Comparison of ENCODE assay signal across 10 cellular contexts in genomic region chr15:93026359-93026758, GRCh38.
DNase-seq lines count a peak whose midpoint lies in the region; ATAC-seq and TF ChIP-seq lines count a peak whose summit lies in the region.
"Had no signal": no experiment of that assay in that cellular context is flagged by ENCODE, and none has a peak within 500 bp of the region (broad histone marks: within the 10 kb centered on the region; RNA-seq: fewer than 3 reads in every experiment).

No MANE protein-coding gene starts in this region.

- no peak overlapping the region for H3K4me3 ChIP-seq in CD8-positive, alpha-beta memory T cell (ENCODE audit: low read length)
- H3K4me3 ChIP-seq in esophagus muscularis mucosa (no peak overlapping the region), gastrocnemius medialis (no peak overlapping the region)

- H3K36me3 Mint-ChIP-seq in CD8-positive, alpha-beta memory T cell, result peaks cover 10 to 67% (median 33%) of the 10 kb centered on the region in 3 donors
- H3K36me3 Mint-ChIP-seq in T-cell, result peaks cover 53% of the 10 kb centered on the region

- no peaks in the 10 kb centered on the region for H3K27me3 ChIP-seq in CD8-positive, alpha-beta memory T cell (ENCODE audit: insufficient read depth, low read length, poor library complexity, severe bottlenecking)
- H3K27me3 ChIP-seq in esophagus muscularis mucosa (peaks cover 0 to 5% (median 0%) of the 10 kb centered on the region in 4 donors), gastrocnemius medialis (no peaks in the 10 kb centered on the region)

- peaks cover 29% of the 10 kb centered on the region for H3K4me1 ChIP-seq in CD8-positive, alpha-beta memory T cell (ENCODE audit: insufficient read depth, low read length)
- peaks cover 53 to 72% (median 59%) of the 10 kb centered on the region in 4 donors for H3K4me1 ChIP-seq in esophagus muscularis mucosa
- peaks cover 59 to 61% of the 10 kb centered on the region in 2 donors for H3K4me1 ChIP-seq in gastrocnemius medialis

- CTCF ChIA-PET in CD8-positive, alpha-beta memory T cell (lab: Charles Lee), result interaction anchor here (0.8 kb wide), 1 partner anchor 9 kb away, joined by 3 read pairs; no protein-coding TSS in a partner anchor
- CTCF ChIA-PET in T-cell (lab: Charles Lee), result interaction anchor here in 1 of 2 donors (0.6 kb wide), 1 partner anchor 939 kb away, joined by 3 read pairs; no protein-coding TSS in a partner anchor

- ATAC-seq in T-cell (replicated peaks in 1 of 4) (no peak), gastrocnemius medialis (no peak)

- H3K4me3 Mint-ChIP-seq in CD8-positive, alpha-beta memory T cell, result peak overlapping the region in 1 of 7 donors; percentile 12
- H3K4me3 Mint-ChIP-seq in T-cell, result no peak overlapping the region

- DNase-seq in CD8-positive, alpha-beta memory T cell, result no peak
- DNase-seq in T-cell (no peak), esophagus muscularis mucosa (ENCODE audit: extremely low spot score) (no peak), gastrocnemius medialis (peak in 1 of 2 donors; percentile 37), NCI-H774 (lab: John Stamatoyannopoulos, UW) (no peak), ecto neural progenitor cell (ENCODE audit: low spot score) (no peak), hypothalamus (lab: John Stamatoyannopoulos, UW) (no peak)
- DNase-seq: cortex of kidney; DMS 273 treated with DMSO at 0.1 percent for 48 hours; NK-92 treated with Interleukin-12 subunit alpha and Interleukin-12 subunit beta, amount 100 ng/mL, for 24 hours had no signal

- TF ChIP-seq CTCF in esophagus muscularis mucosa (IDR thresholded peaks at IDR 0.05) (no peak), gastrocnemius medialis (IDR thresholded peaks at IDR 0.05 in 4 of 5, conservative IDR thresholded peaks at IDR 0.05 in 1 of 5) (no peak)

- H3K4me1 Mint-ChIP-seq in CD8-positive, alpha-beta memory T cell, result peaks cover 56 to 77% (median 71%) of the 10 kb centered on the region in 3 donors
- H3K4me1 Mint-ChIP-seq in T-cell, result peaks cover 61 to 63% (median 63%) of the 10 kb centered on the region in 3 donors

- peak overlapping the region in 7 of 8 donors; percentile 26 to 90 (median 61) for H3K27ac Mint-ChIP-seq in CD8-positive, alpha-beta memory T cell
- peak overlapping the region; percentile 48 to 84 for H3K27ac Mint-ChIP-seq in T-cell

- POLR2A ChIA-PET in CD8-positive, alpha-beta memory T cell (lab: Charles Lee), result interaction anchor here (0.6 kb wide), 1 partner anchor 9 kb away, joined by 3 read pairs; no protein-coding TSS in a partner anchor
- POLR2A ChIA-PET in T-cell (lab: Charles Lee), result no interaction called here

- in situ Hi-C loops in gastrocnemius medialis (cut with MboI; ENCODE audit: low sequenced_read_pairs in 4 of 4), result loop anchor here in 3 of 4 donors (5.0 to 25.0 kb wide), 3 partner anchors 961 to 1286 kb away; no protein-coding TSS in a partner anchor

- H3K36me3 ChIP-seq in CD8-positive, alpha-beta memory T cell (ENCODE audit: insufficient read depth, low read length), result peaks cover 49% of the 10 kb centered on the region
- H3K36me3 ChIP-seq in esophagus muscularis mucosa (peaks cover 28 to 55% (median 48%) of the 10 kb centered on the region in 4 donors), gastrocnemius medialis (peaks cover 0 to 45% of the 10 kb centered on the region in 2 donors)

- TF ChIP-seq POLR2A in esophagus muscularis mucosa (IDR thresholded peaks at IDR 0.05; ENCODE audit: low read depth), result no peak
- no peak for TF ChIP-seq POLR2A in gastrocnemius medialis (IDR thresholded peaks at IDR 0.05)

- intact Hi-C loops in esophagus muscularis mucosa (cut with DNase I), result loop anchor here (5.0 kb wide), 1 partner anchor 229 kb away; no protein-coding TSS in a partner anchor
- intact Hi-C loops in gastrocnemius medialis (cut with DNase I; ENCODE audit: low total_unique reads), result no loop called here

- no peak overlapping the region for H3K27ac ChIP-seq in CD8-positive, alpha-beta memory T cell (ENCODE audit: low read depth, low read length)
- H3K27ac ChIP-seq in esophagus muscularis mucosa (replicated peaks in 1 of 4) (peak overlapping the region; percentile 84 to 91 (median 89)), gastrocnemius medialis (peak overlapping the region; percentile 89 to 94 (median 91))

- no peaks in the 10 kb centered on the region for H3K9me3 Mint-ChIP-seq in CD8-positive, alpha-beta memory T cell
- no peaks in the 10 kb centered on the region for H3K9me3 Mint-ChIP-seq in T-cell

- TF ChIP-seq EP300 in esophagus muscularis mucosa (IDR thresholded peaks at IDR 0.05), result no peak

- no peaks in the 10 kb centered on the region for H3K9me3 ChIP-seq in CD8-positive, alpha-beta memory T cell (ENCODE audit: low read length)
- H3K9me3 ChIP-seq in esophagus muscularis mucosa (no peaks in the 10 kb centered on the region), gastrocnemius medialis (no peaks in the 10 kb centered on the region)

- peaks cover 0 to 2% of the 10 kb centered on the region in 2 donors for H3K27me3 Mint-ChIP-seq in CD8-positive, alpha-beta memory T cell
- no peaks in the 10 kb centered on the region for H3K27me3 Mint-ChIP-seq in T-cell

- 93% methylated on average over 8 of the region's 8 CpGs for WGBS in esophagus muscularis mucosa
